ENCODE assay signal across 8 cellular contexts in genomic region chr9:79129865-79130480, GRCh38.
DNase-seq lines count a peak whose midpoint lies in the region; ATAC-seq and FAIRE-seq lines count a peak whose summit lies in the region.

No MANE protein-coding gene starts in this region.

- H3K14ac ChIP-seq in trophoblast cell (ENCODE audit: low read length): no peak overlapping the region

- H2AK5ac ChIP-seq in trophoblast cell (ENCODE audit: low read length): no peak overlapping the region

- H3K4me1 ChIP-seq in trophoblast cell (ENCODE audit: control insufficient read depth in 1 of 2, insufficient read depth in 2 of 2, low read length in 2 of 2): no peaks in the 10 kb centered on the region

- no peaks in the 10 kb centered on the region for H3K9me3 Mint-ChIP-seq in activated CD4-positive, alpha-beta memory T cell treated with anti-CD3 and anti-CD28 coated beads for 36 hours

- no peaks in the 10 kb centered on the region for H3K36me3 ChIP-seq in trophoblast cell (ENCODE audit: control insufficient read depth in 1 of 2, insufficient read depth in 2 of 2, low read length in 2 of 2)

- peak; percentile 1 for DNase-seq in activated T-cell treated with anti-CD3 and anti-CD28 coated beads for 48 hours (ENCODE audit: low read depth)
- DNase-seq in activated T-cell treated with anti-CD3 and anti-CD28 coated beads, Interleukin-2, amount 50 U/mL, for 1 hour: no peak
- peak; percentile 60 for DNase-seq in NCI-H1694 (lab: John Stamatoyannopoulos, UW)
- peak; percentile 35 for DNase-seq in activated CD4-positive, alpha-beta memory T cell treated with anti-CD3 and anti-CD28 coated beads for 36 hours
- DNase-seq in frontal cortex (ENCODE audit: low spot score in 2 of 2): peak; percentile 2 to 16
- DNase-seq in trophoblast cell: peak; percentile 55 to 82

- no peak overlapping the region for H3K4ac ChIP-seq in trophoblast cell (ENCODE audit: low read depth, low read length)

- no peak overlapping the region for H3K27ac Mint-ChIP-seq in activated CD4-positive, alpha-beta memory T cell treated with anti-CD3 and anti-CD28 coated beads for 36 hours

- H3K27ac ChIP-seq in trophoblast cell (ENCODE audit: low read depth, low read length): no peak overlapping the region

- no peak overlapping the region for H4K12ac ChIP-seq in trophoblast cell (ENCODE audit: low read depth, low read length)

- no peak overlapping the region for H2AFZ ChIP-seq in trophoblast cell (ENCODE audit: insufficient read depth, low read length, poor library complexity)

- no peak overlapping the region for H2BK12ac ChIP-seq in trophoblast cell (ENCODE audit: low read length)

- WGBS in trophoblast cell (ENCODE audit: extremely low coverage, insufficient coverage, insufficient read length): no CpG with 5 or more reads among the region's 8 CpGs

- H4K91ac ChIP-seq in trophoblast cell (ENCODE audit: low read depth, low read length): no peak overlapping the region

- no peak overlapping the region for H3K23ac ChIP-seq in trophoblast cell (ENCODE audit: low read length)

- H3K9me3 ChIP-seq in trophoblast cell (ENCODE audit: insufficient read depth, low read depth, low read length): no peaks in the 10 kb centered on the region

- no peak overlapping the region for H2BK5ac ChIP-seq in trophoblast cell (ENCODE audit: low read depth, low read length, poor library complexity)

- H3K4me3 ChIP-seq in trophoblast cell (ENCODE audit: low read depth, low read length): no peak overlapping the region

- no peaks in the 10 kb centered on the region for H3K79me1 ChIP-seq in trophoblast cell (ENCODE audit: low read length)

- no peaks in the 10 kb centered on the region for H3K27me3 ChIP-seq in trophoblast cell (ENCODE audit: insufficient read depth, low read length)

- ATAC-seq in HG03280 (IDR thresholded peaks at IDR 0.05; ENCODE audit: unreplicated experiment): no peak
- ATAC-seq in GM21447 (IDR thresholded peaks at IDR 0.05; ENCODE audit: unreplicated experiment): no peak

- no peak overlapping the region for H3K18ac ChIP-seq in trophoblast cell (ENCODE audit: low read length)

- no peak overlapping the region for H3K4me2 ChIP-seq in trophoblast cell (ENCODE audit: low read length)

- no peaks in the 10 kb centered on the region for H3K79me2 ChIP-seq in trophoblast cell (ENCODE audit: control insufficient read depth, insufficient read depth, low read length, poor library complexity)

- no peaks in the 10 kb centered on the region for H3K4me1 Mint-ChIP-seq in activated CD4-positive, alpha-beta memory T cell treated with anti-CD3 and anti-CD28 coated beads for 36 hours (ENCODE audit: low read depth)

- H3K4me3 Mint-ChIP-seq in activated CD4-positive, alpha-beta memory T cell treated with anti-CD3 and anti-CD28 coated beads for 36 hours: no peak overlapping the region

- POLR2A ChIA-PET in activated CD4-positive, alpha-beta memory T cell treated with anti-CD3 and anti-CD28 coated beads for 36 hours (lab: Charles Lee): no interaction called here

- peak; percentile 72 for FAIRE-seq in frontal cortex (lab: Jason Lieb, UNC)

- H3K36me3 Mint-ChIP-seq in activated CD4-positive, alpha-beta memory T cell treated with anti-CD3 and anti-CD28 coated beads for 36 hours: no peaks in the 10 kb centered on the region

- no peaks in the 10 kb centered on the region for H3K27me3 Mint-ChIP-seq in activated CD4-positive, alpha-beta memory T cell treated with anti-CD3 and anti-CD28 coated beads for 36 hours

- intact Hi-C loops in activated CD4-positive, alpha-beta memory T cell treated with anti-CD3 and anti-CD28 coated beads for 36 hours (cut with micrococcal nuclease): no loop called here

- no peak overlapping the region for H3K9ac ChIP-seq in trophoblast cell (ENCODE audit: low read length)

- no peak overlapping the region for H4K8ac ChIP-seq in trophoblast cell (ENCODE audit: low read depth, low read length)

- CTCF ChIA-PET in activated CD4-positive, alpha-beta memory T cell treated with anti-CD3 and anti-CD28 coated beads for 36 hours (lab: Charles Lee): interaction anchor here (0.6 kb wide), 1 partner anchor 212 kb away, joined by 4 read pairs; no protein-coding TSS in a partner anchor

- no peak overlapping the region for H2BK120ac ChIP-seq in trophoblast cell (ENCODE audit: insufficient read depth, low read length, poor library complexity)
